ENCODE assay signal across 28 cellular contexts in the genomic region with DNA sequence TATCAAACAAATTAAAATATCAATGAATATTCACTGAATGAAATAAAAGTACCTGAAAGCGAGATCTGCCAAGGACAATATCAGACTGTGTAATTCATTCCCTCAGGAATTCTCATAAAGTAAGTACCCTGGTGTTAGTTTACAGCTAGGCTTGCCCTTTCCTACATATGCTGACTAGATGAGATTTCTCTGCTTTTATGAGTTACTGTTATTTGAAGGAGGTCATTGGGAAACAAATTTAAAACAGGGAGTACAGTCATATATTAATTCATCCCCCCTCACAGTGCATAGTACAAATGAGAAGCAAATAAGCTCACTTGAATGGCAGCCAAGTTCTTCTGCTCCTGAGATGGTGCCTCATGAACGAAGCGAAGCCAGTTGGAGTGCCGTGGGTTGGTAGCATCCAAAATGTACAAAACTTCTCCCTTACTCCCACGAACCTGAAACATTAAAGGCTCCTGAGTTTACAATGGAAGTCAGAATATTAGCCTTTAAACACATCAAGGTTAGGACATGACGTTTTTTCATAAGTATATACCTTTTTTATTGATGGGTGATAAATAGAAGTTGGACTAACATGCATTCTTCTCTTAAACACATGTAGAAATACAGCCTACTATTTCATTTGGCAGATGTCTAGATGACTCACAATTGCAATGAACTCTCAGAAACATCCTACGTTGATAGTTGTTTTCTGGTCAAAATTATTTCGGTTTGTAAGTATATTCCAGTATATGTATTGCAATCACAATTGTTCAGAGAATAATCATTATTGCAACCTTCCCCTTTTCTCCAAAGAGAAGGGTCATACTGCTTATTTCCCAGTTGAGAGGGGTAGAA.
DNase-seq lines count a peak whose midpoint lies in the region; ATAC-seq and TF ChIP-seq lines count a peak whose summit lies in the region.
"Had no signal": no experiment of that assay in that cellular context is flagged by ENCODE, and none has a peak within 500 bp of the region (broad histone marks: within the 10 kb centered on the region; RNA-seq: fewer than 3 reads in every experiment).

No MANE protein-coding gene starts in this region.

- no peaks in the 10 kb centered on the region for H3K36me3 ChIP-seq in ascending aorta
- H3K36me3 ChIP-seq: esophagus squamous epithelium, neutrophil, thoracic aorta, vagina had no signal

- DNase-seq in HCEC 1CT (peak; percentile 4), NCI-H446 treated with DMSO at 0.1 percent for 48 hours (lab: John Stamatoyannopoulos, UW) (peak; percentile 61), fibroblast of the aortic adventitia (ENCODE audit: low read depth) (peak; percentile 80), skeletal muscle cell (ENCODE audit: low read depth) (peak; percentile 62), ascending aorta (ENCODE audit: low spot score in 2 of 2) (no peak), NCI-H2081 treated with DMSO at 0.1 percent for 48 hours (lab: John Stamatoyannopoulos, UW) (no peak), T-cell (no peak)
- no peak for DNase-seq in activated CD8-positive, alpha-beta T cell treated with anti-CD3 and anti-CD28 coated beads, Interleukin-2, amount 10 ng/mL, durations not matched to agents 7 days and 5 days
- DNase-seq: activated CD4-positive, alpha-beta memory T cell treated with anti-CD3 and anti-CD28 coated beads for 36 hours; activated CD8-positive, alpha-beta memory T cell treated with anti-CD3 and anti-CD28 coated beads, Interleukin-2, amount 50 U/mL, for 48 hours; activated naive CD4-positive, alpha-beta T cell treated with anti-CD3 and anti-CD28 coated beads, Interleukin-2, amount 50 U/mL, for 16 hours; Calu3; cortex of kidney; DND-41; esophagus squamous epithelium; head of caudate nucleus; NCI-H146; RPMI8226; stimulated activated CD4-positive, alpha-beta T cell treated with anti-CD3 and anti-CD28 coated beads, Interleukin-15, amount 100 ng/mL, for 24 hours; stimulated activated naive CD4-positive, alpha-beta T cell treated with Interleukin-2 at 50 U/mL for 16 hours had no signal

- H3K9me3 ChIP-seq in ascending aorta, result no peaks in the 10 kb centered on the region
- H3K9me3 ChIP-seq: esophagus squamous epithelium, neutrophil, thoracic aorta, vagina had no signal

- H3K4me1 Mint-ChIP-seq in activated CD8-positive, alpha-beta T cell treated with anti-CD3 and anti-CD28 coated beads, Interleukin-2, amount 10 ng/mL, durations not matched to agents 7 days and 5 days (ENCODE audit: low read depth), result peaks cover 7% of the 10 kb centered on the region
- H3K4me1 Mint-ChIP-seq in T-cell, result peaks cover 2 to 11% (median 4%) of the 10 kb centered on the region in 3 donors
- H3K4me1 Mint-ChIP-seq: memory B cell had no signal

- H3K27ac Mint-ChIP-seq in activated CD8-positive, alpha-beta T cell treated with anti-CD3 and anti-CD28 coated beads, Interleukin-2, amount 10 ng/mL, durations not matched to agents 7 days and 5 days, result no peak overlapping the region
- no peak overlapping the region for H3K27ac Mint-ChIP-seq in T-cell
- H3K27ac Mint-ChIP-seq: activated CD4-positive, alpha-beta memory T cell treated with anti-CD3 and anti-CD28 coated beads for 36 hours; memory B cell; progenitor cell of endocrine pancreas; T-helper 1 cell treated with Interleukin-12 subunit alpha and Interleukin-12 subunit beta and Interleukin-4 antibody, amounts not matched to agents 30 μg/mL and 1 μg/mL, for 36 hours had no signal

- H3K4me3 ChIP-seq in fibroblast of the aortic adventitia (ENCODE audit: low read depth, low read length), result no peak overlapping the region
- H3K4me3 ChIP-seq in skeletal muscle cell (ENCODE audit: low read depth, low read length), result no peak overlapping the region
- H3K4me3 ChIP-seq in ascending aorta, result no peak overlapping the region
- H3K4me3 ChIP-seq: esophagus squamous epithelium, thoracic aorta, vagina had no signal

- no peaks in the 10 kb centered on the region for H3K36me3 Mint-ChIP-seq in activated CD8-positive, alpha-beta T cell treated with anti-CD3 and anti-CD28 coated beads, Interleukin-2, amount 10 ng/mL, durations not matched to agents 7 days and 5 days (ENCODE audit: low read depth)
- H3K36me3 Mint-ChIP-seq in T-cell, result no peaks in the 10 kb centered on the region
- H3K36me3 Mint-ChIP-seq: activated CD4-positive, alpha-beta memory T cell treated with anti-CD3 and anti-CD28 coated beads for 36 hours; memory B cell had no signal

- POLR2A ChIA-PET in activated CD8-positive, alpha-beta T cell treated with anti-CD3 and anti-CD28 coated beads, Interleukin-2, amount 10 ng/mL, durations not matched to agents 7 days and 5 days (lab: Charles Lee), result no interaction called here
- POLR2A ChIA-PET in T-cell (lab: Charles Lee), result no interaction called here

- intact Hi-C loops in ascending aorta (cut with DNase I), result no loop called here

- no peaks in the 10 kb centered on the region for H3K27me3 ChIP-seq in ascending aorta
- H3K27me3 ChIP-seq: esophagus squamous epithelium, neutrophil, vagina had no signal

- CTCF ChIA-PET in activated CD8-positive, alpha-beta T cell treated with anti-CD3 and anti-CD28 coated beads, Interleukin-2, amount 10 ng/mL, durations not matched to agents 7 days and 5 days (lab: Charles Lee), result no interaction called here
- CTCF ChIA-PET in T-cell (lab: Charles Lee), result no interaction called here

- H3K27ac ChIP-seq in ascending aorta, result no peak overlapping the region
- H3K27ac ChIP-seq: esophagus squamous epithelium, neutrophil, thoracic aorta, vagina had no signal

- no peaks in the 10 kb centered on the region for H3K9me3 Mint-ChIP-seq in activated CD8-positive, alpha-beta T cell treated with anti-CD3 and anti-CD28 coated beads, Interleukin-2, amount 10 ng/mL, durations not matched to agents 7 days and 5 days (ENCODE audit: insufficient read depth)
- no peaks in the 10 kb centered on the region for H3K9me3 Mint-ChIP-seq in T-cell
- H3K9me3 Mint-ChIP-seq: activated CD4-positive, alpha-beta memory T cell treated with anti-CD3 and anti-CD28 coated beads for 36 hours; memory B cell; T-helper 1 cell treated with Interleukin-12 subunit alpha and Interleukin-12 subunit beta and Interleukin-4 antibody, amounts not matched to agents 30 μg/mL and 1 μg/mL, for 36 hours had no signal

- ATAC-seq in activated CD8-positive, alpha-beta T cell treated with anti-CD3 and anti-CD28 coated beads, Interleukin-2, amount 10 ng/mL, durations not matched to agents 7 days and 5 days, result no peak
- no peak for ATAC-seq in T-cell (replicated peaks in 1 of 4)
- ATAC-seq: activated CD4-positive, CD25-positive, alpha-beta regulatory T cell treated with anti-CD3 and anti-CD28 coated beads, Interleukin-2, amount 50 U/mL, for 24 hours; sciatic nerve had no signal

- no peaks in the 10 kb centered on the region for H3K27me3 Mint-ChIP-seq in activated CD8-positive, alpha-beta T cell treated with anti-CD3 and anti-CD28 coated beads, Interleukin-2, amount 10 ng/mL, durations not matched to agents 7 days and 5 days (ENCODE audit: low read depth)
- peaks cover 0 to 4% of the 10 kb centered on the region in 2 donors for H3K27me3 Mint-ChIP-seq in T-cell
- H3K27me3 Mint-ChIP-seq: memory B cell, progenitor cell of endocrine pancreas had no signal

- H3K4me1 ChIP-seq in ascending aorta, result no peaks in the 10 kb centered on the region
- H3K4me1 ChIP-seq: esophagus squamous epithelium, vagina had no signal

- no peak overlapping the region for H3K4me3 Mint-ChIP-seq in activated CD8-positive, alpha-beta T cell treated with anti-CD3 and anti-CD28 coated beads, Interleukin-2, amount 10 ng/mL, durations not matched to agents 7 days and 5 days
- no peak overlapping the region for H3K4me3 Mint-ChIP-seq in T-cell
- H3K4me3 Mint-ChIP-seq: activated CD4-positive, alpha-beta memory T cell treated with anti-CD3 and anti-CD28 coated beads for 36 hours; memory B cell; T-helper 1 cell treated with Interleukin-12 subunit alpha and Interleukin-12 subunit beta and Interleukin-4 antibody, amounts not matched to agents 30 μg/mL and 1 μg/mL, for 36 hours had no signal

- TF ChIP-seq CTCF in fibroblast of the aortic adventitia (IDR thresholded peaks at IDR 0.05; ENCODE audit: insufficient read depth, low read length), result no peak
- TF ChIP-seq CTCF in ascending aorta (IDR thresholded peaks at IDR 0.05), result no peak

Comparison
In these comparisons a context has a peak if more than half of its experiments do, and no peak if none do; other contexts are left out.
1. DNase-seq: peak in HCEC 1CT (single experiment), NCI-H446 treated with DMSO at 0.1 percent for 48 hours (single experiment), fibroblast of the aortic adventitia (single experiment) and skeletal muscle cell (single experiment); none in ascending aorta (0 of 2), NCI-H2081 treated with DMSO at 0.1 percent for 48 hours (single experiment), activated CD8-positive, alpha-beta T cell treated with anti-CD3 and anti-CD28 coated beads, Interleukin-2, amount 10 ng/mL, durations not matched to agents 7 days and 5 days (single experiment) and T-cell (0 of 34).